In the genomic region with DNA sequence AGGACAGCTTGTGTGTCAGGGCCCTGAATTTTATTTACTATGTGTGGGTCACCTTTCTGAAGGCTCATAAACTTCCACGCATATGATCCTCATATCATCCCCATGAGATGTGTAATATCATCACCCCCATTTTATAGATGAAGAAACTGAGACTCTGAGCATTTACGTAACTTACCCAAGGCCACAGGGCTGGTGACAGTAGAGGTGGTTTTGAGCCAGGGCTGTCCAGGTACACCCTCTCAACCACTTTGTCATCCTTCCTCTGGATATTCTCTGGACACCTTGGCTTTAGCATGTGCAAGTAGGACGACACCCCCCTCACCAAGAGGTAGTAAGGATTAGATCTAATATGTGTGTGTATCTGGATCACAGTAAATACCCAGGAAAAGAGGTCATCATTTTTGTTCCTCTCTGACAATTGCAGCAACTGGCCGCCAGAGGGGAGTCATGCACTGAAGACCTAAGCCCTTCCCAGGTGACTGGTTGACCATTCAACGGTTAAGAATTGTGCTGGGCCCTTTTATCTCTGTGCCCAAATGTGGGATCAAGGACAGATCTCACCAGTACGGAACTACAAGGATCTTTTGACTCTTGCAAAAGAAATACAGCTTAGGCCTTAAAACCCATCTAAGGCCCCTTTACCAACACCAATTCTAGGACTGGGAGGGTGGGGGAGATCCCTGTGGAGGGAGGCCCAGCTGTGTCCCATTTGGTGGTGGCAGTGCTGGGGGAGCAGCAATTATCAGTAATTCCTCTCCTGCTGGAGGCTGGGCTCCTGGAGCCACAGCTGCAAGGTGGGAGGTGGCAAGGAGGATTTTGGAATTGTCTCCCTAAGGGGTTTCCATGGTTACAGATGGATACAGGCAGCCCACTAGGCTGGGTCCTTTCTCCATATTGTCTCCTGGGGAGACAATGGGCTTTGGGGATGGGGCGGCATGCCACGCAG, we compare ENCODE assay signal across 8 cellular contexts. TPM values are rescaled to one million over a fixed set of nuclear protein-coding genes. Genes with fewer than 3 reads are reported as not detected.
DNase-seq lines count a peak whose midpoint lies in the region; ATAC-seq, FAIRE-seq and TF ChIP-seq lines count a peak whose summit lies in the region.

No MANE protein-coding gene starts in this region.

- no peak for TF ChIP-seq POLR2A in HepG2 (IDR thresholded peaks at IDR 0.05; ENCODE audit: insufficient read depth in 1 of 2, low read depth in 2 of 2, low read length in 2 of 2)

- peak overlapping the region; percentile 57; the same call in 1 of the 2 replicates for H2AFZ ChIP-seq in GM23338
- H2AFZ ChIP-seq in HepG2 (ENCODE audit: low read length), result no peak overlapping the region

- H3K9me3 Mint-ChIP-seq in GM23338, result no peaks in the 10 kb centered on the region
- H3K9me3 Mint-ChIP-seq in activated CD4-positive, alpha-beta T cell treated with anti-CD3 and anti-CD28 coated beads for 36 hours (ENCODE audit: low read depth), result no peaks in the 10 kb centered on the region

- H3K27me3 Mint-ChIP-seq in GM23338 (ENCODE audit: insufficient read depth, low read depth, poor library complexity), result peaks cover 12% of the 10 kb centered on the region
- no peaks in the 10 kb centered on the region for H3K27me3 Mint-ChIP-seq in activated CD4-positive, alpha-beta T cell treated with anti-CD3 and anti-CD28 coated beads for 36 hours

- no peak overlapping the region for H3K27ac ChIP-seq in GM23338 (ENCODE audit: low read depth)
- H3K27ac ChIP-seq in coronary artery, result no peak overlapping the region
- no peak overlapping the region for H3K27ac ChIP-seq in HepG2 (ENCODE audit: extremely low read length, insufficient read depth, low read length)

- TF ChIP-seq CTCF in GM23338 (conservative IDR thresholded peaks at IDR 0.05; ENCODE audit: low read depth in 2 of 2), result peak; percentile 97 to 99
- peak; percentile 94 for TF ChIP-seq CTCF in coronary artery (IDR thresholded peaks at IDR 0.05)
- peak; percentile 95 for TF ChIP-seq CTCF in HepG2 (CRISPR knock-in tag; IDR thresholded peaks at IDR 0.05)

- peak; percentile 80 for ATAC-seq in GM23338
- peak; percentile 45 for ATAC-seq in activated CD4-positive, alpha-beta T cell treated with anti-CD3 and anti-CD28 coated beads for 36 hours
- ATAC-seq in HepG2, result peak; percentile 79
- no peak for ATAC-seq in GM21717 (IDR thresholded peaks at IDR 0.05; ENCODE audit: unreplicated experiment)

- peaks cover 8% of the 10 kb centered on the region; the same call in 1 of the 2 replicates for H3K4me1 ChIP-seq in GM23338 (ENCODE audit: insufficient read depth)
- H3K4me1 ChIP-seq in HepG2 (ENCODE audit: insufficient read depth, low read length), result peaks cover 70% of the 10 kb centered on the region

- TF ChIP-seq EP300 in HepG2 (IDR thresholded peaks at IDR 0.05; ENCODE audit: low read depth in 2 of 2, low read length in 2 of 2) (no peak), HepG2 (CRISPR knock-in tag; IDR thresholded peaks at IDR 0.05; ENCODE audit: borderline replicate concordance) (no peak)

- H3K36me3 ChIP-seq in GM23338 (ENCODE audit: insufficient read depth), result no peaks in the 10 kb centered on the region
- H3K36me3 ChIP-seq in HepG2 (replicated peaks in 1 of 2; ENCODE audit: control insufficient read depth in 1 of 2, insufficient read depth in 2 of 2, low read length in 2 of 2), result no peaks in the 10 kb centered on the region

- CTCF ChIA-PET in activated CD4-positive, alpha-beta T cell treated with anti-CD3 and anti-CD28 coated beads for 36 hours (lab: Charles Lee), result interaction anchor here (0.6 to 21.5 kb wide), 30 partner anchors 8 to 937 kb away, joined by 3 to 678 read pairs (median 4); no protein-coding TSS in a partner anchor
- CTCF ChIA-PET in HepG2 (lab: Yijun Ruan, JAX; ENCODE audit: low intra/inter-chr PET ratio, low total read pairs), result interaction anchor here (0.6 to 5.4 kb wide), 5 partner anchors 9 to 121 kb away, joined by 3 to 137 read pairs (median 4); no protein-coding TSS in a partner anchor

- peak; percentile 96 for TF ChIP-seq RAD21 in HepG2 (CRISPR knock-in tag; IDR thresholded peaks at IDR 0.05)

- 0 out of 2 replicates have a peak overlapping the region, but pooled peaks have one; percentile 9 for H3K4me2 ChIP-seq in GM23338
- H3K4me2 ChIP-seq in HepG2 (ENCODE audit: low read depth, low read length), result no peak overlapping the region

- H3K4me3 ChIP-seq in GM23338 (no peak overlapping the region), coronary artery (no peak overlapping the region), HepG2 (replicated peaks in 1 of 3; ENCODE audit: insufficient read depth in 1 of 3, low read depth in 2 of 3, low read length in 3 of 3) (no peak overlapping the region)

- no peaks in the 10 kb centered on the region for H4K20me1 ChIP-seq in GM23338 (replicated peaks; ENCODE audit: insufficient read depth)
- no peaks in the 10 kb centered on the region for H4K20me1 ChIP-seq in HepG2 (ENCODE audit: insufficient read depth, low read length)

- intact Hi-C loops in activated CD4-positive, alpha-beta T cell treated with anti-CD3 and anti-CD28 coated beads for 36 hours (cut with DNase I, micrococcal nuclease), result loop anchor here (1.0 kb wide), 2 partner anchors 93 to 121 kb away; no protein-coding TSS in a partner anchor
- intact Hi-C loops in HepG2 (cut with micrococcal nuclease; ENCODE audit: unreplicated experiment), result loop anchor here (1.0 kb wide), 1 partner anchor 93 kb away; no protein-coding TSS in a partner anchor

- H3K4me3 Mint-ChIP-seq in GM23338, result no peak overlapping the region
- H3K4me3 Mint-ChIP-seq in activated CD4-positive, alpha-beta T cell treated with anti-CD3 and anti-CD28 coated beads for 36 hours, result no peak overlapping the region

- no peak overlapping the region for H3K9ac ChIP-seq in HepG2 (ENCODE audit: insufficient read depth, low read depth, low read length)

- peak; percentile 87 for FAIRE-seq in HepG2 (lab: Jason Lieb, UNC)

- POLR2A ChIA-PET in activated CD4-positive, alpha-beta T cell treated with anti-CD3 and anti-CD28 coated beads for 36 hours (lab: Charles Lee), result no interaction called here
- POLR2A ChIA-PET in HepG2 (lab: Yijun Ruan, JAX), result interaction anchor here (0.8 to 1.1 kb wide), 4 partner anchors 10 to 93 kb away, joined by 3 to 4 read pairs (median 3); no protein-coding TSS in a partner anchor

- peaks cover 3% of the 10 kb centered on the region; the same call in 1 of the 2 replicates for H3F3A ChIP-seq in GM23338 (replicated peaks; ENCODE audit: low read depth)

- H3K4me1 Mint-ChIP-seq in GM23338, result peaks cover 13% of the 10 kb centered on the region
- peaks cover 10% of the 10 kb centered on the region for H3K4me1 Mint-ChIP-seq in activated CD4-positive, alpha-beta T cell treated with anti-CD3 and anti-CD28 coated beads for 36 hours

- 11% methylated on average over 5 of the region's 8 CpGs for WGBS in HepG2 (ENCODE audit: low lambda C conversion rate)

- no peaks in the 10 kb centered on the region for H3K36me3 Mint-ChIP-seq in GM23338 (ENCODE audit: low read depth)
- no peaks in the 10 kb centered on the region for H3K36me3 Mint-ChIP-seq in activated CD4-positive, alpha-beta T cell treated with anti-CD3 and anti-CD28 coated beads for 36 hours (ENCODE audit: low read depth)

- H3K27me3 ChIP-seq in GM23338 (ENCODE audit: insufficient read depth) (no peaks in the 10 kb centered on the region), HepG2 (ENCODE audit: control insufficient read depth in 1 of 2, insufficient read depth in 2 of 2, low read length in 2 of 2) (no peaks in the 10 kb centered on the region)

- in situ Hi-C loops in HepG2 (cut with HindIII; ENCODE audit: extremely low pct_ligation_motif_present, low pct_unique_long_range_greater_than_20kb), result loop anchor here (5.0 kb wide), 1 partner anchor 93 kb away; no protein-coding TSS in a partner anchor

- H3K27ac Mint-ChIP-seq in GM23338, result no peak overlapping the region
- no peak overlapping the region for H3K27ac Mint-ChIP-seq in activated CD4-positive, alpha-beta T cell treated with anti-CD3 and anti-CD28 coated beads for 36 hours

- H3K9me3 ChIP-seq in HepG2 (ENCODE audit: low read length), result no peaks in the 10 kb centered on the region

- H3K79me2 ChIP-seq in GM23338 (replicated peaks; ENCODE audit: insufficient read depth) (no peaks in the 10 kb centered on the region), HepG2 (ENCODE audit: insufficient read depth, low read length) (no peaks in the 10 kb centered on the region)

- DNase-seq in AG08396 (ENCODE audit: low spot score) (peak; percentile 78), GM23338 (ENCODE audit: low spot score) (peak; percentile 96), NCI-H345 treated with DMSO at 0.1 percent for 48 hours (lab: John Stamatoyannopoulos, UW; ENCODE audit: unreplicated experiment) (peak; percentile 51), coronary artery (ENCODE audit: low spot score) (peak; percentile 84), HepG2 (ENCODE audit: low spot score) (peak; percentile 84)
- DNase-seq in activated CD4-positive, alpha-beta T cell treated with anti-CD3 and anti-CD28 coated beads for 36 hours, result peak; percentile 87
- peak; percentile 50 to 57 (median 52) for DNase-seq in stimulated activated CD4-positive, alpha-beta T cell treated with anti-CD3 and anti-CD28 coated beads, TNF-alpha, amount 100 ng/mL, for 48 hours (ENCODE audit: low read depth in 3 of 3)

- BruUV-seq in HepG2 (replicated peaks; lab: Mats Ljungman, UMichigan), result no TSS peak

- H3K9me2 ChIP-seq in GM23338 (ENCODE audit: insufficient read depth), result no peaks in the 10 kb centered on the region

RNA-seq across cellular contexts. Expression of a gene that starts 13.7 kb away (rescaled TPM):
- total RNA-seq in GM23338 (2014; rRNA removed; shearing (Covaris generic)), result 2.6 and 3.4 TPM in 2 replicates
- polyA plus RNA-seq in GM23338 (2016; fragmentation: Nextera tagmentation; extraction: Ambion mirVana) (0.78 and 1.6 TPM in 2 replicates), HepG2 (2011; rRNA removed) (0.50 and 0.65 TPM in 2 replicates)
- total RNA-seq in activated CD4-positive, alpha-beta T cell treated with anti-CD3 and anti-CD28 coated beads for 36 hours, result 10 to 100 TPM; 25.0 to 32.0 TPM
- 5.7 and 6.6 TPM in 2 replicates for total RNA-seq in HepG2 (2016; rRNA removed; fragmentation: Illumina TruSeq; extraction: Trizol)
- total RNA-seq in HepG2 (2016; cell fraction: cytosol; rRNA removed; fragmentation: Illumina TruSeq; extraction: Trizol; ENCODE audit: low read depth), result 1.1 and 1.3 TPM in 2 replicates
- 4.9 and 6.0 TPM in 2 replicates for total RNA-seq in HepG2 (2016; cell fraction: insoluble cytoplasmic fraction; rRNA removed; fragmentation: Illumina TruSeq; extraction: Trizol)
- total RNA-seq in HepG2 (2016; cell fraction: membrane; rRNA removed; fragmentation: Illumina TruSeq; extraction: Trizol), result 2.6 TPM in 2 replicates
- 5.1 and 7.1 TPM in 2 replicates for total RNA-seq in HepG2 (2016; cell fraction: nucleus; rRNA removed; fragmentation: Illumina TruSeq; extraction: Trizol)
- polyA plus RNA-seq in HepG2 (2011; cell fraction: cytosol; rRNA removed), result 0.29 and 0.35 TPM in 2 replicates
- 1.9 TPM in 2 replicates for polyA plus RNA-seq in HepG2 (2011; cell fraction: nucleus; rRNA removed)
- 0.63 and 1.4 TPM in 2 replicates for polyA plus RNA-seq in HepG2 (2012)
- 0.24 and 0.26 TPM in 2 replicates for polyA plus RNA-seq in HepG2 (2016; cell fraction: cytosol; fragmentation: Illumina TruSeq; extraction: Trizol; ENCODE audit: low read depth)
- polyA plus RNA-seq in HepG2 (2016; cell fraction: insoluble cytoplasmic fraction; fragmentation: Illumina TruSeq; extraction: Trizol; ENCODE audit: low read depth), result 3.4 and 4.2 TPM in 2 replicates
- 0.62 and 0.69 TPM in 2 replicates for polyA plus RNA-seq in HepG2 (2016; cell fraction: membrane; fragmentation: Illumina TruSeq; extraction: Trizol; ENCODE audit: low read depth)
- 12.8 and 14.2 TPM in 2 replicates for polyA plus RNA-seq in HepG2 (2016; cell fraction: nucleus; fragmentation: Illumina TruSeq; extraction: Trizol; ENCODE audit: insufficient read depth, low read depth)
- 1.8 and 19.5 TPM in 2 replicates for polyA minus RNA-seq in HepG2 (2011; rRNA and poly(A)+ RNA removed; ENCODE audit: low replicate concordance)
- polyA minus RNA-seq in HepG2 (2011; cell fraction: cytosol; rRNA and poly(A)+ RNA removed), result 0.79 and 1.1 TPM in 2 replicates
- 0.87 and 1.3 TPM in 2 replicates for polyA minus RNA-seq in HepG2 (2011; cell fraction: nucleus; rRNA and poly(A)+ RNA removed)

RNA-seq across cellular contexts. Expression of a gene that starts 14.6 kb away (rescaled TPM):
- total RNA-seq in GM23338 (2014; rRNA removed; shearing (Covaris generic)), result 153 and 164 TPM in 2 replicates
- polyA plus RNA-seq in GM23338 (2016; fragmentation: Nextera tagmentation; extraction: Ambion mirVana), result 330 and 345 TPM in 2 replicates
- 10 to 100 TPM; 42.6 to 43.9 TPM for total RNA-seq in activated CD4-positive, alpha-beta T cell treated with anti-CD3 and anti-CD28 coated beads for 36 hours
- 67.8 and 115 TPM in 2 replicates for total RNA-seq in HepG2 (2016; rRNA removed; fragmentation: Illumina TruSeq; extraction: Trizol)
- 119 and 126 TPM in 2 replicates for total RNA-seq in HepG2 (2016; cell fraction: cytosol; rRNA removed; fragmentation: Illumina TruSeq; extraction: Trizol; ENCODE audit: low read depth)
- total RNA-seq in HepG2 (2016; cell fraction: insoluble cytoplasmic fraction; rRNA removed; fragmentation: Illumina TruSeq; extraction: Trizol), result 65.6 and 120 TPM in 2 replicates
- total RNA-seq in HepG2 (2016; cell fraction: membrane; rRNA removed; fragmentation: Illumina TruSeq; extraction: Trizol), result 79.8 and 82.4 TPM in 2 replicates
- 82.3 and 85.6 TPM in 2 replicates for total RNA-seq in HepG2 (2016; cell fraction: nucleus; rRNA removed; fragmentation: Illumina TruSeq; extraction: Trizol)
- 34.9 and 64.8 TPM in 2 replicates for polyA plus RNA-seq in HepG2 (2011; rRNA removed)
- polyA plus RNA-seq in HepG2 (2011; cell fraction: cytosol; rRNA removed), result 40.3 and 106 TPM in 2 replicates
- polyA plus RNA-seq in HepG2 (2011; cell fraction: nucleus; rRNA removed), result 50.4 and 124 TPM in 2 replicates
- 19.1 and 19.4 TPM in 2 replicates for polyA plus RNA-seq in HepG2 (2012)
- polyA plus RNA-seq in HepG2 (2016; cell fraction: cytosol; fragmentation: Illumina TruSeq; extraction: Trizol; ENCODE audit: low read depth), result 19.4 and 20.9 TPM in 2 replicates
- polyA plus RNA-seq in HepG2 (2016; cell fraction: insoluble cytoplasmic fraction; fragmentation: Illumina TruSeq; extraction: Trizol; ENCODE audit: low read depth), result 67.3 and 67.6 TPM in 2 replicates
- 27.8 and 28.9 TPM in 2 replicates for polyA plus RNA-seq in HepG2 (2016; cell fraction: membrane; fragmentation: Illumina TruSeq; extraction: Trizol; ENCODE audit: low read depth)
- polyA plus RNA-seq in HepG2 (2016; cell fraction: nucleus; fragmentation: Illumina TruSeq; extraction: Trizol; ENCODE audit: insufficient read depth, low read depth), result 106 and 110 TPM in 2 replicates
- 66.2 and 315 TPM in 2 replicates for polyA minus RNA-seq in HepG2 (2011; rRNA and poly(A)+ RNA removed; ENCODE audit: low replicate concordance)
- 18.4 and 43.5 TPM in 2 replicates for polyA minus RNA-seq in HepG2 (2011; cell fraction: cytosol; rRNA and poly(A)+ RNA removed)
- polyA minus RNA-seq in HepG2 (2011; cell fraction: nucleus; rRNA and poly(A)+ RNA removed), result 53.5 and 115 TPM in 2 replicates
